Comparison of ENCODE assay signal across 1 cellular context in genomic region chr16:68235882-68236803, GRCh38.
TF ChIP-seq lines count a peak whose summit lies in the region.

Gene ESRP2, minus strand, starts transcription at chr16:68236127. Its CDS starts 82 bp downstream, at chr16:68236045.

TF ChIP-seq in HepG2, 621 proteins besides CTCF, POLR2A, EP300 and RAD21 (continued from another document and continues in another):
- TF ChIP-seq ZXDC (CRISPR knock-in tag; IDR thresholded peaks at IDR 0.05) (peak; percentile 87), EEA1 (CRISPR knock-in tag; IDR thresholded peaks at IDR 0.05; ENCODE audit: borderline replicate concordance) (peak; percentile 5; the same call in 1 of the 2 replicates), KLF15 (CRISPR knock-in tag; IDR thresholded peaks at IDR 0.05; ENCODE audit: borderline replicate concordance) (peak; percentile 67; the same call in 1 of the 2 replicates), HNF1A (IDR thresholded peaks at IDR 0.05; ENCODE audit: low read depth) (no peak), HNF1A (CRISPR knock-in tag; IDR thresholded peaks at IDR 0.05; ENCODE audit: borderline replicate concordance) (peak; percentile 51; the same call in 1 of the 2 replicates), ISX (CRISPR knock-in tag; conservative IDR thresholded peaks at IDR 0.05) (peak; percentile 90; the same call in 1 of the 2 replicates), ZBTB34 (CRISPR knock-in tag; IDR thresholded peaks at IDR 0.05) (peak; percentile 49; the same call in 1 of the 2 replicates), ZNF468 (CRISPR knock-in tag; IDR thresholded peaks at IDR 0.05) (peak; percentile 75; the same call in 1 of the 2 replicates), TFAP4 (IDR thresholded peaks at IDR 0.05; ENCODE audit: borderline replicate concordance, low read depth) (peak; percentile 35; the same call in 1 of the 2 replicates), ZHX2 (IDR thresholded peaks at IDR 0.05; ENCODE audit: low read depth) (no peak), ZHX2 (CRISPR knock-in tag; IDR thresholded peaks at IDR 0.05; ENCODE audit: borderline replicate concordance) (0 out of 2 replicates have a peak, but pooled peaks have one; percentile 58), SOX5 (CRISPR knock-in tag; IDR thresholded peaks at IDR 0.05; ENCODE audit: borderline replicate concordance) (peak; percentile 28; the same call in 1 of the 2 replicates), ZNF703 (CRISPR knock-in tag; IDR thresholded peaks at IDR 0.05; ENCODE audit: borderline replicate concordance) (no peak), DR1 (CRISPR knock-in tag; IDR thresholded peaks at IDR 0.05) (no peak), ZNF292 (CRISPR knock-in tag; IDR thresholded peaks at IDR 0.05; ENCODE audit: borderline replicate concordance, low read depth) (no peak), ZBTB38 (CRISPR knock-in tag; IDR thresholded peaks at IDR 0.05) (0 out of 2 replicates have a peak, but pooled peaks have one; percentile 31), ZBTB7A (CRISPR knock-in tag; IDR thresholded peaks at IDR 0.05) (peak; percentile 5; the same call in 1 of the 2 replicates), KDM5A (IDR thresholded peaks at IDR 0.05; ENCODE audit: borderline replicate concordance, low read length) (no peak), ZNF720 (CRISPR knock-in tag; IDR thresholded peaks at IDR 0.05) (no peak), MTA3 (CRISPR knock-in tag; IDR thresholded peaks at IDR 0.05) (no peak), ELK4 (CRISPR knock-in tag; IDR thresholded peaks at IDR 0.05; ENCODE audit: borderline replicate concordance) (0 out of 2 replicates have a peak, but pooled peaks have one; percentile 75), ARNTL (CRISPR knock-in tag; IDR thresholded peaks at IDR 0.05) (peak; percentile 98), ZNF724P (CRISPR knock-in tag; IDR thresholded peaks at IDR 0.05; ENCODE audit: borderline replicate concordance) (0 out of 2 replicates have a peak, but pooled peaks have one; percentile 51), BORCS8-MEF2B (CRISPR knock-in tag; IDR thresholded peaks at IDR 0.05) (no peak; the same call in none of the 2 replicates), TCF12 (IDR thresholded peaks at IDR 0.05) (no peak), TCF12 (CRISPR knock-in tag; IDR thresholded peaks at IDR 0.05) (peak; percentile 51; the same call in 1 of the 2 replicates), KAT8 (CRISPR knock-in tag; IDR thresholded peaks at IDR 0.05) (peak; percentile 41; the same call in 1 of the 2 replicates), MAZ (IDR thresholded peaks at IDR 0.05; ENCODE audit: borderline replicate concordance, low read depth, low read length) (peak; percentile 56; the same call in 1 of the 2 replicates), MAZ (CRISPR knock-in tag; IDR thresholded peaks at IDR 0.05; ENCODE audit: low read depth) (no peak; the same call in none of the 2 replicates), CEBPG (CRISPR knock-in tag; IDR thresholded peaks at IDR 0.05) (no peak), POLR2AphosphoS5 (IDR thresholded peaks at IDR 0.05; ENCODE audit: low read depth, low read length) (peak; percentile 88), HDAC2 (CRISPR knock-in tag; IDR thresholded peaks at IDR 0.05) (peak; percentile 14; the same call in 1 of the 2 replicates), TCF7 (IDR thresholded peaks at IDR 0.05; ENCODE audit: low read depth) (no peak), ZSCAN20 (CRISPR knock-in tag; IDR thresholded peaks at IDR 0.05; ENCODE audit: borderline replicate concordance) (peak; percentile 46; the same call in 1 of the 2 replicates), ZNF614 (CRISPR knock-in tag; IDR thresholded peaks at IDR 0.05; ENCODE audit: borderline replicate concordance) (no peak; the same call in 1 of the 2 replicates), ZNF33A (CRISPR knock-in tag; IDR thresholded peaks at IDR 0.05; ENCODE audit: borderline replicate concordance) (0 out of 2 replicates have a peak, but pooled peaks have one; percentile 81)
- TF ChIP-seq, protein P1, sequence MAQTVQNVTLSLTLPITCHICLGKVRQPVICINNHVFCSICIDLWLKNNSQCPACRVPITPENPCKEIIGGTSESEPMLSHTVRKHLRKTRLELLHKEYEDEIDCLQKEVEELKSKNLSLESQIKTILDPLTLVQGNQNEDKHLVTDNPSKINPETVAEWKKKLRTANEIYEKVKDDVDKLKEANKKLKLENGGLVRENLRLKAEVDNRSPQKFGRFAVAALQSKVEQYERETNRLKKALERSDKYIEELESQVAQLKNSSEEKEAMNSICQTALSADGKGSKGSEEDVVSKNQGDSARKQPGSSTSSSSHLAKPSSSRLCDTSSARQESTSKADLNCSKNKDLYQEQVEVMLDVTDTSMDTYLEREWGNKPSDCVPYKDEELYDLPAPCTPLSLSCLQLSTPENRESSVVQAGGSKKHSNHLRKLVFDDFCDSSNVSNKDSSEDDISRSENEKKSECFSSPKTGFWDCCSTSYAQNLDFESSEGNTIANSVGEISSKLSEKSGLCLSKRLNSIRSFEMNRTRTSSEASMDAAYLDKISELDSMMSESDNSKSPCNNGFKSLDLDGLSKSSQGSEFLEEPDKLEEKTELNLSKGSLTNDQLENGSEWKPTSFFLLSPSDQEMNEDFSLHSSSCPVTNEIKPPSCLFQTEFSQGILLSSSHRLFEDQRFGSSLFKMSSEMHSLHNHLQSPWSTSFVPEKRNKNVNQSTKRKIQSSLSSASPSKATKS (CRISPR knock-in tag; IDR thresholded peaks at IDR 0.05) = no peak
- TF ChIP-seq, protein P2, sequence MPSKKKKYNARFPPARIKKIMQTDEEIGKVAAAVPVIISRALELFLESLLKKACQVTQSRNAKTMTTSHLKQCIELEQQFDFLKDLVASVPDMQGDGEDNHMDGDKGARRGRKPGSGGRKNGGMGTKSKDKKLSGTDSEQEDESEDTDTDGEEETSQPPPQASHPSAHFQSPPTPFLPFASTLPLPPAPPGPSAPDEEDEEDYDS (CRISPR knock-in tag; IDR thresholded peaks at IDR 0.05) = peak; percentile 86
- TF ChIP-seq, protein P3, sequence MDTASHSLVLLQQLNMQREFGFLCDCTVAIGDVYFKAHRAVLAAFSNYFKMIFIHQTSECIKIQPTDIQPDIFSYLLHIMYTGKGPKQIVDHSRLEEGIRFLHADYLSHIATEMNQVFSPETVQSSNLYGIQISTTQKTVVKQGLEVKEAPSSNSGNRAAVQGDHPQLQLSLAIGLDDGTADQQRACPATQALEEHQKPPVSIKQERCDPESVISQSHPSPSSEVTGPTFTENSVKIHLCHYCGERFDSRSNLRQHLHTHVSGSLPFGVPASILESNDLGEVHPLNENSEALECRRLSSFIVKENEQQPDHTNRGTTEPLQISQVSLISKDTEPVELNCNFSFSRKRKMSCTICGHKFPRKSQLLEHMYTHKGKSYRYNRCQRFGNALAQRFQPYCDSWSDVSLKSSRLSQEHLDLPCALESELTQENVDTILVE (CRISPR knock-in tag; IDR thresholded peaks at IDR 0.05) = peak; percentile 92
